Comparison of ENCODE assay signal across 10 cellular contexts in the genomic region with DNA sequence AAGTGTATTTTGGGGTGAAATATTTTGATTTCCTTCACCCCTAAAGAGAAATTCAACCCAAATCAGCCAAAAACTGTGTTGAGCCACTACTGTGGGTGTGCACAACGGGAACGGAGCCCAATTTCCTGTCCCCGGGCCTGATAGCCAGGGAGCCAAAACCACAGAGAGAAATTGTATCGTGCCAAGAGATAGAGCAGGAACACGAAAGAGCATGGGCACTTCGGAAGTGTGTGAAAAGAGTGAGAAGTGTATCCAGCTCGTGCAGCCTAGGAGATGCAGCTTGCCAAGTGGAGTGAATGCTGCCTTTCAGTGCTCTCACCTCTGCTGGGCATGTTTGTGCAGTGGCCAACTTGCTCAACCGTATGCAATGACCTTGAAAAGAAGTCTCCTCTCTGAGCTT. TPM values are rescaled to one million over a fixed set of nuclear protein-coding genes. Genes with fewer than 3 reads are reported as not detected.
DNase-seq lines count a peak whose midpoint lies in the region; ATAC-seq, FAIRE-seq and TF ChIP-seq lines count a peak whose summit lies in the region.
"Had no signal": no experiment of that assay in that cellular context is flagged by ENCODE, and none has a peak within 500 bp of the region (broad histone marks: within the 10 kb centered on the region; RNA-seq: fewer than 3 reads in every experiment).

No MANE protein-coding gene starts in this region.

- no peak for FAIRE-seq in pancreas (lab: Jason Lieb, UNC)

- peaks cover 0 to 7% (median 7%) of the 10 kb centered on the region in 3 donors for H3K4me1 ChIP-seq in pancreas

- 1 to 3% methylated on average over 8 of the region's 8 CpGs for WGBS in pancreas, 2 donors

- ATAC-seq in pancreas: peak; percentile 56 to 88 (median 80)
- no peak for ATAC-seq in HG03378 (IDR thresholded peaks at IDR 0.05; ENCODE audit: unreplicated experiment)
- ATAC-seq in HG02970 (IDR thresholded peaks at IDR 0.05; ENCODE audit: low FRiP score, unreplicated experiment): no peak
- ATAC-seq in GM18505 (IDR thresholded peaks at IDR 0.05; ENCODE audit: unreplicated experiment): no peak

- peak overlapping the region in 2 of 4 donors; percentile 33 for H3K27ac ChIP-seq in pancreas

- no peaks in the 10 kb centered on the region for H3K9me3 ChIP-seq in pancreas

- H3K36me3 ChIP-seq in pancreas: no peaks in the 10 kb centered on the region

- TF ChIP-seq POLR2A in GM18505 (IDR thresholded peaks at IDR 0.05; ENCODE audit: borderline replicate concordance, extremely low read depth, insufficient read depth, insufficient read length): no peak

- DNase-seq in G401 (ENCODE audit: low spot score): peak; percentile 31
- peak; percentile 94 for DNase-seq in RPMI7951 (ENCODE audit: low read depth)
- DNase-seq in epidermal melanocyte (ENCODE audit: insufficient read length, low spot score): peak; percentile 38
- DNase-seq in pancreas: peak in 1 of 6 donors; percentile 34
- no peak for DNase-seq in COR-L47 (lab: John Stamatoyannopoulos, UW)
- DNase-seq: activated CD8-positive, alpha-beta memory T cell treated with anti-CD3 and anti-CD28 coated beads, Interleukin-2, amount 50 U/mL, for 48 hours; NCI-H1436 treated with DMSO at 0.1 percent for 48 hours had no signal

- in situ Hi-C loops in G401 (cut with HindIII; ENCODE audit: low sequenced_read_pairs): no loop called here

- H3K27me3 ChIP-seq in pancreas: no peaks in the 10 kb centered on the region

- intact Hi-C loops in pancreas (cut with DNase I): no loop called here

- H3K4me3 ChIP-seq in pancreas: no peak overlapping the region

- TF ChIP-seq CTCF in pancreas (IDR thresholded peaks at IDR 0.05): no peak

RNA-seq across cellular contexts. Expression of gene PLEKHF1, which starts 19.4 kb away (rescaled TPM):
- total RNA-seq in G401 (2014; rRNA removed; shearing (Covaris generic)): 23.8 and 26.3 TPM in 2 replicates
- 12.9 and 14.3 TPM in 2 replicates for total RNA-seq in RPMI7951 (2014; rRNA removed; shearing (Covaris generic))
- total RNA-seq in pancreas: 1 to 10 TPM; 2.1 to 8.4 (median 3.7) TPM
- 1 to 10 TPM; 9.1 to 9.3 TPM for polyA plus RNA-seq in pancreas

RNA-seq across cellular contexts. Expression of gene POP4, which starts 39.8 kb away (rescaled TPM):
- 81.4 and 157 TPM in 2 replicates for total RNA-seq in G401 (2014; rRNA removed; shearing (Covaris generic))
- total RNA-seq in RPMI7951 (2014; rRNA removed; shearing (Covaris generic)): 134 and 145 TPM in 2 replicates
- total RNA-seq in pancreas: 10 to 100 TPM; 14.3 to 32.3 (median 23.1) TPM
- polyA plus RNA-seq in pancreas: 10 to 100 TPM; 26.3 to 50.3 TPM

Comparison
In these comparisons a context has a peak if more than half of its experiments do, and no peak if none do; other contexts are left out.
1. ATAC-seq: peak in pancreas (4 of 4); none in HG03378 (single experiment), HG02970 (single experiment) and GM18505 (single experiment).